Comparison of ENCODE assay signal across 30 cellular contexts in genomic region chr16:67204076-67204475, GRCh38. TPM values are rescaled to one million over a fixed set of nuclear protein-coding genes. Genes with fewer than 3 reads are reported as not detected.
"Had no signal": no experiment of that assay in that cellular context is flagged by ENCODE, and none has a peak within 500 bp of the region (broad histone marks: within the 10 kb centered on the region; RNA-seq: fewer than 3 reads in every experiment).

No MANE protein-coding gene starts in this region.

- H3K27me3 Mint-ChIP-seq: effector memory CD8-positive, alpha-beta T cell; naive thymus-derived CD4-positive, alpha-beta T cell had no signal

- H3K27me3 ChIP-seq: esophagus squamous epithelium, heart right ventricle, left lung, neural progenitor cell, sigmoid colon, stomach, thyroid gland had no signal

- H3K4me3 Mint-ChIP-seq: effector memory CD8-positive, alpha-beta T cell; mesothelial cell of epicardium; naive thymus-derived CD4-positive, alpha-beta T cell; nephron; neural progenitor cell; stimulated activated effector memory CD8-positive, alpha-beta T cell treated with anti-CD3 and anti-CD28 coated beads, Interleukin-12 subunit alpha, Interleukin-12 subunit beta, amount 100 ng/mL, for 72 hours had no signal

- H3K4me2 ChIP-seq: neural progenitor cell had no signal

- H3K9me3 ChIP-seq: esophagus squamous epithelium, heart right ventricle, left lung, mucosa of descending colon, psoas muscle, sigmoid colon, stomach, thyroid gland had no signal

- H3K9ac ChIP-seq: neural progenitor cell had no signal

- H3K36me3 Mint-ChIP-seq: mesothelial cell of epicardium had no signal

- H3K27ac ChIP-seq: esophagus squamous epithelium, heart right ventricle, left lung, neural progenitor cell, psoas muscle, sigmoid colon, stomach, thyroid gland had no signal

- H3K36me3 ChIP-seq: neural progenitor cell had no signal

- H3K4me1 Mint-ChIP-seq: nephron had no signal

- H3K9me3 Mint-ChIP-seq: effector memory CD8-positive, alpha-beta T cell; mesothelial cell of epicardium; nephron; neural progenitor cell; stimulated activated effector memory CD8-positive, alpha-beta T cell treated with anti-CD3 and anti-CD28 coated beads, Interleukin-12 subunit alpha, Interleukin-12 subunit beta, amount 100 ng/mL, for 72 hours had no signal

- H3K27ac Mint-ChIP-seq: effector memory CD8-positive, alpha-beta T cell; mesothelial cell of epicardium; naive thymus-derived CD4-positive, alpha-beta T cell; nephron; neural progenitor cell had no signal

- H3K4me3 ChIP-seq: esophagus squamous epithelium, heart right ventricle, left lung, mucosa of descending colon, neural progenitor cell, psoas muscle, sigmoid colon, stomach, thyroid gland had no signal

- H2AFZ ChIP-seq: neural progenitor cell had no signal

- ATAC-seq: effector memory CD8-positive, alpha-beta T cell; heart right ventricle; left cardiac atrium; left lung; mucosa of descending colon; naive thymus-derived CD4-positive, alpha-beta T cell; psoas muscle; right cardiac atrium; stimulated activated effector memory CD8-positive, alpha-beta T cell treated with anti-CD3 and anti-CD28 coated beads, Interleukin-12 subunit alpha, Interleukin-12 subunit beta, amount 100 ng/mL, for 72 hours had no signal

- DNase-seq: cortex of kidney; effector memory CD8-positive, alpha-beta T cell; erythroblast; esophagus squamous epithelium; foreskin melanocyte; glutamatergic neuron; heart right ventricle; hippocampal formation; left cardiac atrium; mesenchymal stem cell; mucosa of descending colon; naive thymus-derived CD4-positive, alpha-beta T cell; nucleus accumbens; posterior cingulate gyrus; psoas muscle; sigmoid colon; stimulated activated CD4-positive, alpha-beta T cell treated with anti-CD3 and anti-CD28 coated beads, Interleukin-2, amount 100 ng/mL, for 24 hours; stimulated activated CD4-positive, alpha-beta T cell treated with anti-CD3 and anti-CD28 coated beads, Interleukin-4, amount 100 ng/mL, for 24 hours; stimulated activated naive CD4-positive, alpha-beta T cell treated with Interleukin-2 at 50 U/mL for 16 hours; stomach; trophoblast cell had no signal

RNA-seq across cellular contexts. Expression of gene ELMO3, which starts 5.1 kb away (rescaled TPM):
- total RNA-seq: skeletal muscle tissue had no signal

RNA-seq across cellular contexts. Expression of gene EXOC3L1, which starts 14.1 kb away (rescaled TPM):
- total RNA-seq: osteocyte had no signal
- polyA plus RNA-seq: naive thymus-derived CD4-positive, alpha-beta T cell had no signal
